Comparison of ENCODE assay signal across 17 cellular contexts in genomic region chr4:183362916-183363542, GRCh38. TPM values are rescaled to one million over a fixed set of nuclear protein-coding genes. Genes with fewer than 3 reads are reported as not detected.
A peak's percentile ranks its signal among the peaks of the same experiment; 100 is the strongest.
DNase-seq lines count a peak whose midpoint lies in the region; FAIRE-seq and TF ChIP-seq lines count a peak whose summit lies in the region.
"Had no signal": no experiment of that assay in that cellular context is flagged by ENCODE, and none has a peak within 500 bp of the region (broad histone marks: within the 10 kb centered on the region; RNA-seq: fewer than 3 reads in every experiment).

No MANE protein-coding gene starts in this region.

- H3K27me3 Mint-ChIP-seq in endodermal cell (ENCODE audit: insufficient read depth) (no peaks in the 10 kb centered on the region), osteocyte (ENCODE audit: unreplicated experiment) (no peaks in the 10 kb centered on the region)
- H3K27me3 Mint-ChIP-seq: activated CD8-positive, alpha-beta memory T cell treated with anti-CD3 and anti-CD28 coated beads, Interleukin-2, amount 10 ng/mL, durations not matched to agents 7 days and 5 days; activated naive CD8-positive, alpha-beta T cell; stimulated activated naive CD8-positive, alpha-beta T cell treated with anti-CD3 and anti-CD28 coated beads, Interleukin-15, amount 100 ng/mL, for 72 hours had no signal

- H3K36me3 ChIP-seq in NT2/D1 (ENCODE audit: insufficient read depth, insufficient read length, low read length) (no peaks in the 10 kb centered on the region), endodermal cell (ENCODE audit: control insufficient read depth, insufficient read depth, low read length) (no peaks in the 10 kb centered on the region)
- H3K36me3 ChIP-seq: lower lobe of right lung had no signal

- H3K4me1 ChIP-seq in NT2/D1 (ENCODE audit: insufficient read depth, insufficient read length) (peaks cover 5% of the 10 kb centered on the region), endodermal cell (ENCODE audit: control insufficient read depth, insufficient read depth, low read length) (peaks cover 7% of the 10 kb centered on the region)
- H3K4me1 ChIP-seq: lower lobe of right lung had no signal

- H3K27me3 ChIP-seq in NT2/D1 (ENCODE audit: insufficient read depth, insufficient read length) (no peaks in the 10 kb centered on the region), endodermal cell (ENCODE audit: control insufficient read depth, insufficient read depth, low read length, poor library complexity, severe bottlenecking) (no peaks in the 10 kb centered on the region)
- H3K27me3 ChIP-seq: dorsolateral prefrontal cortex had no signal

- H3K27ac ChIP-seq in endodermal cell (ENCODE audit: low read depth, low read length) = no peak overlapping the region
- H3K27ac ChIP-seq: dorsolateral prefrontal cortex, lower lobe of right lung had no signal

- H3K4me3 ChIP-seq in NT2/D1 (ENCODE audit: insufficient read length, low read depth) (no peak overlapping the region), endodermal cell (ENCODE audit: low read length) (no peak overlapping the region)
- H3K4me3 ChIP-seq: dorsolateral prefrontal cortex, lower lobe of right lung had no signal

- H3K36me3 Mint-ChIP-seq in endodermal cell (ENCODE audit: low read depth) = no peaks in the 10 kb centered on the region
- no peaks in the 10 kb centered on the region for H3K36me3 Mint-ChIP-seq in osteocyte (ENCODE audit: unreplicated experiment)
- H3K36me3 Mint-ChIP-seq: activated CD8-positive, alpha-beta memory T cell treated with anti-CD3 and anti-CD28 coated beads, Interleukin-2, amount 10 ng/mL, durations not matched to agents 7 days and 5 days; activated naive CD8-positive, alpha-beta T cell had no signal

- H3K4me1 Mint-ChIP-seq in endodermal cell (peaks cover 22% of the 10 kb centered on the region), osteocyte (ENCODE audit: unreplicated experiment) (peaks cover 6% of the 10 kb centered on the region)
- H3K4me1 Mint-ChIP-seq: activated CD8-positive, alpha-beta memory T cell treated with anti-CD3 and anti-CD28 coated beads, Interleukin-2, amount 10 ng/mL, durations not matched to agents 7 days and 5 days; stimulated activated naive CD8-positive, alpha-beta T cell treated with anti-CD3 and anti-CD28 coated beads, Interleukin-15, amount 100 ng/mL, for 72 hours had no signal

- no peaks in the 10 kb centered on the region for H3K9me3 Mint-ChIP-seq in endodermal cell
- H3K9me3 Mint-ChIP-seq in osteocyte (ENCODE audit: unreplicated experiment) = no peaks in the 10 kb centered on the region
- H3K9me3 Mint-ChIP-seq: stimulated activated naive CD8-positive, alpha-beta T cell treated with anti-CD3 and anti-CD28 coated beads, Interleukin-15, amount 100 ng/mL, for 72 hours had no signal

- H3K4me3 Mint-ChIP-seq in endodermal cell = no peak overlapping the region
- H3K4me3 Mint-ChIP-seq in osteocyte (ENCODE audit: unreplicated experiment) = no peak overlapping the region
- H3K4me3 Mint-ChIP-seq: activated CD8-positive, alpha-beta memory T cell treated with anti-CD3 and anti-CD28 coated beads, Interleukin-2, amount 10 ng/mL, durations not matched to agents 7 days and 5 days; activated naive CD8-positive, alpha-beta T cell; stimulated activated naive CD8-positive, alpha-beta T cell treated with anti-CD3 and anti-CD28 coated beads, Interleukin-15, amount 100 ng/mL, for 72 hours had no signal

- no peaks in the 10 kb centered on the region for H3K9me3 ChIP-seq in NT2/D1 (ENCODE audit: insufficient read depth, low read length)
- H3K9me3 ChIP-seq in endodermal cell (ENCODE audit: control insufficient read depth, low read length) = peaks cover 12% of the 10 kb centered on the region
- H3K9me3 ChIP-seq: lower lobe of right lung had no signal

- 80% methylated on average over 11 to 15 of the region's 15 CpGs for WGBS in endodermal cell (ENCODE audit: insufficient coverage in 1 of 2, insufficient read length in 1 of 2), 2 experiments

- DNase-seq in EL = peak; percentile 43
- DNase-seq in NT2/D1 (ENCODE audit: low read depth, low spot score) = peak; percentile 6
- DNase-seq in endodermal cell = peak; percentile 70
- DNase-seq in osteocyte (ENCODE audit: extremely low spot score, unreplicated experiment) = no peak
- no peak for DNase-seq in NCI-H345 (lab: John Stamatoyannopoulos, UW)
- no peak for DNase-seq in frontal cortex (ENCODE audit: low spot score in 2 of 2)
- no peak for DNase-seq in NCI-H1092 treated with DMSO at 0.1 percent for 48 hours (lab: John Stamatoyannopoulos, UW)
- DNase-seq in DMS153 (lab: John Stamatoyannopoulos, UW) = no peak
- DNase-seq: activated CD8-positive, alpha-beta memory T cell treated with anti-CD3 and anti-CD28 coated beads, Interleukin-2, amount 10 ng/mL, durations not matched to agents 7 days and 5 days; COR-L47; dorsolateral prefrontal cortex; KG1; lower lobe of right lung; NCI-H2107; stimulated activated naive CD8-positive, alpha-beta T cell treated with anti-CD3 and anti-CD28 coated beads, Interleukin-15, amount 100 ng/mL, for 72 hours had no signal

- H3K9ac ChIP-seq in NT2/D1 (ENCODE audit: insufficient read length, low read depth) (no peak overlapping the region), endodermal cell (ENCODE audit: extremely low read depth, low read length, poor library complexity, severe bottlenecking) (no peak overlapping the region)

- peak; percentile 65 for TF ChIP-seq CTCF in endodermal cell (conservative IDR thresholded peaks at IDR 0.05)
- TF ChIP-seq CTCF in osteocyte (IDR thresholded peaks at IDR 0.05) = peak; percentile 7

- H3K27ac Mint-ChIP-seq in endodermal cell (no peak overlapping the region), osteocyte (ENCODE audit: unreplicated experiment) (no peak overlapping the region)
- H3K27ac Mint-ChIP-seq: activated CD8-positive, alpha-beta memory T cell treated with anti-CD3 and anti-CD28 coated beads, Interleukin-2, amount 10 ng/mL, durations not matched to agents 7 days and 5 days; activated naive CD8-positive, alpha-beta T cell had no signal

- FAIRE-seq in frontal cortex (lab: Jason Lieb, UNC) = no peak

RNA-seq across cellular contexts. Expression of gene CLDN24, which starts 40.8 kb away (rescaled TPM):
- total RNA-seq in endodermal cell (not detected), osteocyte (not detected in 2 replicates), frontal cortex (not detected)
- polyA plus RNA-seq in endodermal cell (2013, experiment 1 of 2) = not detected
- polyA plus RNA-seq in endodermal cell (2013, experiment 2 of 2) = not detected
- total RNA-seq: activated CD8-positive, alpha-beta memory T cell treated with anti-CD3 and anti-CD28 coated beads, Interleukin-2, amount 10 ng/mL, durations not matched to agents 7 days and 5 days; lower lobe of right lung; OCI-LY7 had no signal

RNA-seq across cellular contexts. Expression of gene CLDN22, which starts 43.0 kb away (rescaled TPM):
- under 1 TPM in 1 of 2 donors, not detected in 1; 0.15 TPM for total RNA-seq in endodermal cell
- polyA plus RNA-seq in endodermal cell (2013, experiment 1 of 2) = not detected
- not detected for polyA plus RNA-seq in endodermal cell (2013, experiment 2 of 2)
- not detected in 2 replicates for total RNA-seq in osteocyte
- not detected for total RNA-seq in frontal cortex
- total RNA-seq: activated CD8-positive, alpha-beta memory T cell treated with anti-CD3 and anti-CD28 coated beads, Interleukin-2, amount 10 ng/mL, durations not matched to agents 7 days and 5 days; dorsolateral prefrontal cortex; lower lobe of right lung; OCI-LY7 had no signal

Comparison
In these comparisons a context has a peak if more than half of its experiments do, and no peak if none do; other contexts are left out.
1. DNase-seq: peak in EL (single experiment), NT2/D1 (single experiment) and endodermal cell (single experiment); none in osteocyte (single experiment), NCI-H345 (single experiment), frontal cortex (0 of 2), NCI-H1092 treated with DMSO at 0.1 percent for 48 hours (single experiment) and DMS153 (single experiment).